In genomic region chr14:50064993-50065392, GRCh38 we compare ENCODE assay signal across 9 cellular contexts. TPM values are rescaled to one million over a fixed set of nuclear protein-coding genes. Genes with fewer than 3 reads are reported as not detected.
A peak's percentile ranks its signal among the peaks of the same experiment; 100 is the strongest.
DNase-seq lines count a peak whose midpoint lies in the region; ATAC-seq, FAIRE-seq and TF ChIP-seq lines count a peak whose summit lies in the region.
"Had no signal": no experiment of that assay in that cellular context is flagged by ENCODE, and none has a peak within 500 bp of the region (broad histone marks: within the 10 kb centered on the region; RNA-seq: fewer than 3 reads in every experiment).

No MANE protein-coding gene starts in this region.

- no peak for TF ChIP-seq CTCF in psoas muscle (IDR thresholded peaks at IDR 0.05)

- intact Hi-C loops in psoas muscle (cut with DNase I) = no loop called here

- no peak overlapping the region for H3K27ac ChIP-seq in psoas muscle
- H3K27ac ChIP-seq: epithelial cell of prostate had no signal

- H3K27me3 Mint-ChIP-seq in naive B cell = no peaks in the 10 kb centered on the region

- H3K27me3 ChIP-seq in psoas muscle (ENCODE audit: insufficient read depth in 3 of 3, low read length in 2 of 3) = no peaks in the 10 kb centered on the region

- 69 to 77% (median 73%) methylated on average over 4 of the region's 4 CpGs for WGBS in psoas muscle, 3 donors

- peaks cover 4% of the 10 kb centered on the region for H3K4me1 ChIP-seq in psoas muscle

- no peaks in the 10 kb centered on the region for H3K9me3 ChIP-seq in psoas muscle

- ATAC-seq in HG02642 (IDR thresholded peaks at IDR 0.05; ENCODE audit: poor library complexity, unreplicated experiment) = peak; percentile 64
- ATAC-seq in naive B cell (ENCODE audit: low read depth in 2 of 2) = peak; percentile 67 to 75
- no peak for ATAC-seq in psoas muscle

- peaks cover 55 to 84% (median 61%) of the 10 kb centered on the region in 3 donors for H3K4me1 Mint-ChIP-seq in naive B cell

- no peaks in the 10 kb centered on the region for H3K36me3 Mint-ChIP-seq in naive B cell

- H3K36me3 ChIP-seq in psoas muscle (ENCODE audit: insufficient read depth in 1 of 2, low read depth in 1 of 2) = no peaks in the 10 kb centered on the region

- H3K4me3 ChIP-seq in psoas muscle = no peak overlapping the region

- H3K9me3 Mint-ChIP-seq in naive B cell = no peaks in the 10 kb centered on the region

- H3K4me3 Mint-ChIP-seq in naive B cell = peak overlapping the region; percentile 25 to 85 (median 68)

- DNase-seq in GM18507 (ENCODE audit: extremely low spot score, insufficient read length, low read depth) (peak; percentile 59), NOMO-1 treated with DMSO at 0.1 percent for 48 hours (lab: John Stamatoyannopoulos, UW; ENCODE audit: unreplicated experiment) (peak; percentile 96), naive B cell (peak; percentile 83), inferior parietal cortex (ENCODE audit: extremely low spot score) (no peak), SW 1271 (lab: John Stamatoyannopoulos, UW) (no peak), psoas muscle (no peak)
- DNase-seq in activated effector memory CD4-positive, alpha-beta T cell treated with Interleukin-2 at 50 U/mL for 16 hours = peak; percentile 46

- peak overlapping the region; percentile 95 to 100 (median 98) for H3K27ac Mint-ChIP-seq in naive B cell

- FAIRE-seq in GM18507 (lab: Jason Lieb, UNC) = peak; percentile 98

RNA-seq across cellular contexts. Expression of gene VCPKMT, which starts 51.4 kb away (rescaled TPM):
- polyA plus RNA-seq in naive B cell (ENCODE audit: low read depth in 6 of 6) (10 to 100 TPM; 24.5 to 43.3 (median 36.5) TPM), psoas muscle (1 to 10 TPM; 4.6 to 8.2 (median 8.0) TPM)
- 1 to 10 TPM; 1.8 to 6.3 (median 3.3) TPM for total RNA-seq in psoas muscle

Comparison
In these comparisons a context has a peak if more than half of its experiments do, and no peak if none do; other contexts are left out.
1. DNase-seq: peak in GM18507 (single experiment), NOMO-1 treated with DMSO at 0.1 percent for 48 hours (single experiment), activated effector memory CD4-positive, alpha-beta T cell treated with Interleukin-2 at 50 U/mL for 16 hours (single experiment) and naive B cell (single experiment); none in inferior parietal cortex (single experiment), SW 1271 (0 of 2) and psoas muscle (0 of 2).
2. ATAC-seq: peak in HG02642 (single experiment) and naive B cell (2 of 2); none in psoas muscle (0 of 4).